14 cellular contexts compared by ENCODE assay signal in the genomic region with DNA sequence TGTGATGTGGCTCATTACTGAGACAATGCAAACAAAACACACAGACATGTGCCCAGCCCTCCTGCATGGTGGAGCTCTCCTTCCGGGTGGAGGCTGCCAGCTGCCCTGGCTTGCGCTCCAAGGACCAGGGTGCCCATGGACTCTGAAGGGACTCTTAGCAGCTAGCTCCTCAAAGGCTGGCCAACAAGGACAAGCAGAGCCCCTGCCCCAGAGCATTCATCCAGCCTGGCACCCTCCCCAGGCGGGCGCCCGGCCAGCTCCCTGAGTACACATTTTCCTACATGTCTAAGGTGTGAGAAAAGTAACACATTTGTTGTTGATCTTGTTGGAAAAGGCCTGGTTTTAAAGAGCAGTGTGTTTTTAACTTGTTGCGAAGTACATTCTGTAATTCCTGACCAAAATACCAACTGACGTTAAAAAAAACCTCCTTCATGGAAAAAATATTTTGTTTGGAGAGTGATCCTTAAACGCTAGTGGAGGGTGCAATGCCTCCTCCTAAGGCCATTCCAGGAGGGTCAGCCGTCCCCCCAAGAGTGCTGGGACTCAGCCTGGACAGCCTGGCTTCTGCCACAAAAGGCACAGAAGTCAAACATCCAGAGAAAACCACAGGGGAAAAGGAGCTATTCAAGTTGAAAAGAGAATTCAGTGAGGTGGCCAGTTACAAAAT.
DNase-seq lines count a peak whose midpoint lies in the region; ATAC-seq, FAIRE-seq and TF ChIP-seq lines count a peak whose summit lies in the region.
"Had no signal": no experiment of that assay in that cellular context is flagged by ENCODE, and none has a peak within 500 bp of the region (broad histone marks: within the 10 kb centered on the region; RNA-seq: fewer than 3 reads in every experiment).

No MANE protein-coding gene starts in this region.

- peak; percentile 84 to 90 (median 87) for ATAC-seq in pancreas
- no peak for ATAC-seq in GM21390 (IDR thresholded peaks at IDR 0.05; ENCODE audit: unreplicated experiment)
- ATAC-seq: activated T-cell treated with anti-CD3 and anti-CD28 coated beads, Interleukin-2, amount 50 U/mL, for 72 hours; stimulated activated naive B cell treated with anti-CD40 and anti-IgM and Interleukin-4, amounts not matched to agents 10 μg/mL and 1 μg/mL and 100 μg/mL, for 72 hours had no signal

- FAIRE-seq in pancreas (lab: Jason Lieb, UNC) (no peak), GM19239 (lab: Jason Lieb, UNC) (no peak)

- DNase-seq in AG08396 (ENCODE audit: low spot score) (peak; percentile 29), adrenal gland (peak; percentile 40 to 67 (median 62)), globus pallidus (ENCODE audit: low spot score) (peak; percentile 79), pancreas (peak; percentile 92 to 99 (median 98)), cortex of kidney (lab: John Stamatoyannopoulos, UW) (no peak), GM19239 (ENCODE audit: insufficient read length, low spot score) (no peak)
- DNase-seq in stimulated activated CD4-positive, alpha-beta T cell treated with anti-CD3 and anti-CD28 coated beads, Interleukin-4, amount 100 ng/mL, for 4 hours, result no peak
- DNase-seq: activated T-cell treated with anti-CD3 and anti-CD28 coated beads, Interleukin-2, amount 50 U/mL, for 72 hours; foreskin fibroblast; NCI-H1436; stimulated activated naive B cell treated with anti-CD40 and anti-IgM and Interleukin-4, amounts not matched to agents 10 μg/mL and 1 μg/mL and 100 μg/mL, for 72 hours; SW 1271 had no signal

- H3K9me3 ChIP-seq in adrenal gland (replicated peaks in 1 of 3) (no peaks in the 10 kb centered on the region), pancreas (no peaks in the 10 kb centered on the region)

- H3K27ac ChIP-seq in adrenal gland (peak overlapping the region in 4 of 5 donors; percentile 28 to 85 (median 50)), pancreas (peak overlapping the region; percentile 58 to 96 (median 84))
- H3K27ac ChIP-seq: parathyroid adenoma had no signal

- H3K27me3 ChIP-seq in adrenal gland (no peaks in the 10 kb centered on the region), pancreas (no peaks in the 10 kb centered on the region)

- H3K36me3 ChIP-seq in adrenal gland (replicated peaks in 1 of 2) (no peaks in the 10 kb centered on the region), pancreas (no peaks in the 10 kb centered on the region)

- no peak for TF ChIP-seq CTCF in adrenal gland (IDR thresholded peaks at IDR 0.05)
- no peak for TF ChIP-seq CTCF in pancreas (IDR thresholded peaks at IDR 0.05)

- no peak for TF ChIP-seq POLR2A in adrenal gland (IDR thresholded peaks at IDR 0.05)

- H3K4me3 ChIP-seq in adrenal gland (no peak overlapping the region), pancreas (no peak overlapping the region)

- intact Hi-C loops in adrenal gland (cut with DNase I), result no loop called here
- intact Hi-C loops in pancreas (cut with DNase I), result loop anchor here in 1 of 3 donors (2.0 kb wide), 1 partner anchor 87 kb away; a partner anchor contains a TSS

- WGBS in adrenal gland, 4 donors, result 47 to 62% (median 54%) methylated on average over 4 to 9 of the region's 9 CpGs
- 11 to 16% methylated on average over 9 of the region's 9 CpGs for WGBS in pancreas, 2 donors

- peaks cover 15 to 29% of the 10 kb centered on the region in 2 donors for H3K4me1 ChIP-seq in adrenal gland (replicated peaks in 1 of 2)
- peaks cover 46 to 64% (median 48%) of the 10 kb centered on the region in 3 donors for H3K4me1 ChIP-seq in pancreas

Comparison
In these comparisons a context has a peak if more than half of its experiments do, and no peak if none do; other contexts are left out.
1. DNase-seq: peak in AG08396 (single experiment), adrenal gland (7 of 7), globus pallidus (single experiment) and pancreas (6 of 6); none in stimulated activated CD4-positive, alpha-beta T cell treated with anti-CD3 and anti-CD28 coated beads, Interleukin-4, amount 100 ng/mL, for 4 hours (0 of 2), cortex of kidney (single experiment) and GM19239 (single experiment).